ENCODE assay signal across 28 cellular contexts in genomic region chr7:87123105-87123504, GRCh38.
"Had no signal": no experiment of that assay in that cellular context is flagged by ENCODE, and none has a peak within 500 bp of the region (broad histone marks: within the 10 kb centered on the region; RNA-seq: fewer than 3 reads in every experiment).

No MANE protein-coding gene starts in this region.

- H3K9me3 ChIP-seq: colonic mucosa, esophagus muscularis mucosa, esophagus squamous epithelium, gastrocnemius medialis, gastroesophageal sphincter, heart left ventricle, heart right ventricle had no signal

- H3K36me3 ChIP-seq: colonic mucosa, esophagus muscularis mucosa, esophagus squamous epithelium, gastrocnemius medialis, gastroesophageal sphincter, heart left ventricle, heart right ventricle had no signal

- H3K79me2 ChIP-seq: hepatocyte had no signal

- FAIRE-seq: endometrium, endothelial cell of umbilical vein had no signal

- H3K27ac Mint-ChIP-seq: dendritic cell treated with granulocyte-macrophage colony-stimulating factor and Interleukin-4, amounts not matched to agents 40 ng/mL and 50 ng/mL, for 4 days; effector memory CD8-positive, alpha-beta T cell; endodermal cell had no signal

- DNase-seq: colonic mucosa; cortex of kidney; dermis blood vessel endothelial cell; dorsolateral prefrontal cortex; effector CD4-positive, alpha-beta T cell; effector CD8-positive, alpha-beta T cell; effector memory CD4-positive, alpha-beta T cell; effector memory CD8-positive, alpha-beta T cell; endodermal cell; esophagus squamous epithelium; foreskin fibroblast; foreskin keratinocyte; foreskin melanocyte; gastrocnemius medialis; glutamatergic neuron; head of caudate nucleus; heart left ventricle; heart right ventricle; hippocampal formation had no signal

- H3K27me3 ChIP-seq: colonic mucosa, dorsolateral prefrontal cortex, esophagus muscularis mucosa, esophagus squamous epithelium, foreskin keratinocyte, gastrocnemius medialis, gastroesophageal sphincter, heart left ventricle, heart right ventricle, hepatocyte had no signal

- H3K4me2 ChIP-seq: hepatocyte had no signal

- H3K4me1 ChIP-seq: colonic mucosa, esophagus muscularis mucosa, esophagus squamous epithelium, foreskin keratinocyte, gastrocnemius medialis, gastroesophageal sphincter, heart left ventricle, heart right ventricle had no signal

- H3K4me3 ChIP-seq: colonic mucosa, coronary artery, dorsolateral prefrontal cortex, esophagus muscularis mucosa, esophagus squamous epithelium, gastrocnemius medialis, gastroesophageal sphincter, heart left ventricle, heart right ventricle, hepatocyte had no signal

- H3K27me3 Mint-ChIP-seq: dendritic cell treated with granulocyte-macrophage colony-stimulating factor and Interleukin-4, amounts not matched to agents 40 ng/mL and 50 ng/mL, for 4 days had no signal

- H3K9me3 Mint-ChIP-seq: dendritic cell treated with granulocyte-macrophage colony-stimulating factor and Interleukin-4, amounts not matched to agents 40 ng/mL and 50 ng/mL, for 4 days; effector memory CD8-positive, alpha-beta T cell; endodermal cell had no signal

- ATAC-seq: effector memory CD8-positive, alpha-beta T cell; esophagus mucosa; foreskin keratinocyte; gastrocnemius medialis; gastroesophageal sphincter; heart left ventricle; heart right ventricle had no signal

- H2AFZ ChIP-seq: hepatocyte had no signal

- H3K27ac ChIP-seq: colonic mucosa, coronary artery, dorsolateral prefrontal cortex, epithelial cell of prostate, esophagus muscularis mucosa, esophagus squamous epithelium, foreskin keratinocyte, gastrocnemius medialis, gastroesophageal sphincter, heart left ventricle, heart right ventricle, hepatocyte had no signal

- H3K4me3 Mint-ChIP-seq: dendritic cell treated with granulocyte-macrophage colony-stimulating factor and Interleukin-4, amounts not matched to agents 40 ng/mL and 50 ng/mL, for 4 days; effector memory CD8-positive, alpha-beta T cell; endodermal cell had no signal
